8 cellular contexts compared by ENCODE assay signal in genomic region chr18:58669731-58670379, GRCh38. TPM values are rescaled to one million over a fixed set of nuclear protein-coding genes. Genes with fewer than 3 reads are reported as not detected.
DNase-seq lines count a peak whose midpoint lies in the region; ATAC-seq, FAIRE-seq and TF ChIP-seq lines count a peak whose summit lies in the region.

No MANE protein-coding gene starts in this region.

- H3K36me3 ChIP-seq in SJSA1 (peaks cover 4% of the 10 kb centered on the region), iPS-18a (ENCODE audit: control insufficient read depth, low read depth, low read length) (no peaks in the 10 kb centered on the region)

- H3K4me3 Mint-ChIP-seq in CD14-positive monocyte: no peak overlapping the region

- H3K27ac ChIP-seq in SJSA1 (peak overlapping the region; percentile 86; the same call in 1 of the 2 replicates), iPS-18a (ENCODE audit: low read length) (no peak overlapping the region)

- H3K27me3 Mint-ChIP-seq in CD14-positive monocyte (ENCODE audit: low read depth in 3 of 3): peaks cover 1 to 4% (median 3%) of the 10 kb centered on the region in 3 donors

- H3K9me3 ChIP-seq in SJSA1 (replicated peaks) (no peaks in the 10 kb centered on the region), iPS-18a (ENCODE audit: control insufficient read depth, low read depth, low read length) (no peaks in the 10 kb centered on the region)

- H3K9ac ChIP-seq in iPS-18a (ENCODE audit: low read length): no peak overlapping the region

- no peaks in the 10 kb centered on the region for H3K9me3 Mint-ChIP-seq in CD14-positive monocyte

- H3K4me1 ChIP-seq in SJSA1 (replicated peaks): peaks cover 64% of the 10 kb centered on the region
- H3K4me1 ChIP-seq in iPS-18a (ENCODE audit: control insufficient read depth, low read depth, low read length): peaks cover 15% of the 10 kb centered on the region

- no peak for TF ChIP-seq CTCF in CD14-positive monocyte (IDR thresholded peaks at IDR 0.05)

- no peak for ATAC-seq in sciatic nerve
- ATAC-seq in GM21717 (IDR thresholded peaks at IDR 0.05; ENCODE audit: unreplicated experiment): no peak
- no peak for ATAC-seq in HG03159 (IDR thresholded peaks at IDR 0.05; ENCODE audit: unreplicated experiment)
- no peak for ATAC-seq in left cardiac atrium

- intact Hi-C loops in CD14-positive monocyte (cut with micrococcal nuclease): loop anchor here (5.0 kb wide), 2 partner anchors 138 to 143 kb away; no protein-coding TSS in a partner anchor
- intact Hi-C loops in sciatic nerve (cut with DNase I): no loop called here
- intact Hi-C loops in left cardiac atrium (cut with DNase I): loop anchor here in 1 of 2 donors (10.0 kb wide), 1 partner anchor 145 kb away; no protein-coding TSS in a partner anchor

- DNase-seq in CD14-positive monocyte (ENCODE audit: low spot score) (no peak), HTR-8/SVneo (ENCODE audit: insufficient read length, low spot score) (peak; percentile 28), SJSA1 (ENCODE audit: low read depth in 1 of 2, low spot score in 2 of 2) (peak in 1 of 2 experiments; percentile 42), sciatic nerve (ENCODE audit: low spot score) (no peak), left cardiac atrium (no peak)

- H3K27ac Mint-ChIP-seq in CD14-positive monocyte: peak overlapping the region in 6 of 7 donors; percentile 16 to 91 (median 78)

- H3K27me3 ChIP-seq in SJSA1 (replicated peaks): no peaks in the 10 kb centered on the region
- peaks cover 10% of the 10 kb centered on the region for H3K27me3 ChIP-seq in iPS-18a (ENCODE audit: control insufficient read depth, insufficient read depth, low read length)

- H3K4me3 ChIP-seq in SJSA1: no peak overlapping the region
- peak overlapping the region; percentile 72 for H3K4me3 ChIP-seq in iPS-18a (ENCODE audit: low read length)

- peaks cover 51% of the 10 kb centered on the region for H3K4me1 Mint-ChIP-seq in CD14-positive monocyte

- no peak for FAIRE-seq in HTR-8/SVneo (lab: Jason Lieb, UNC)

- H3K36me3 Mint-ChIP-seq in CD14-positive monocyte: peaks cover 13 to 17% of the 10 kb centered on the region in 2 donors

RNA-seq across cellular contexts. Expression of gene MALT1, which starts 1.4 kb away (rescaled TPM):
- 10 to 100 TPM; 18.3 to 23.8 TPM for polyA plus RNA-seq in CD14-positive monocyte
- total RNA-seq in SJSA1 (2014; rRNA removed; shearing (Covaris generic)): 21.7 and 24.0 TPM in 2 replicates
- 25.5 TPM for total RNA-seq in sciatic nerve
- 10 to 100 TPM; 12.0 to 12.4 TPM for total RNA-seq in left cardiac atrium

RNA-seq across cellular contexts. Expression of gene ALPK2, which starts 41.0 kb away (rescaled TPM):
- polyA plus RNA-seq in CD14-positive monocyte: under 1 TPM; 0.16 to 0.52 TPM
- 22.2 and 46.0 TPM in 2 replicates for total RNA-seq in SJSA1 (2014; rRNA removed; shearing (Covaris generic))
- 0.09 TPM for total RNA-seq in sciatic nerve
- total RNA-seq in left cardiac atrium: 100 to 1,000 TPM; 200 to 232 TPM

Comparison
In these comparisons a context has a peak if more than half of its experiments do, and no peak if none do; other contexts are left out.
1. RNA of gene ALPK2, which starts 41.0 kb away (total RNA-seq): 200 to 232 TPM in left cardiac atrium and 22.2 to 46.0 TPM in SJSA1; 0.09 TPM in sciatic nerve (single experiment); every median in the first group is over 10 times any median in the second.